In genomic region chr2:195338856-195339255, GRCh38 we compare ENCODE assay signal across 23 cellular contexts.
"Had no signal": no experiment of that assay in that cellular context is flagged by ENCODE, and none has a peak within 500 bp of the region (broad histone marks: within the 10 kb centered on the region; RNA-seq: fewer than 3 reads in every experiment).

No MANE protein-coding gene starts in this region.

- H3K4me3 ChIP-seq: dorsolateral prefrontal cortex, psoas muscle, spleen, tibial artery, upper lobe of left lung, vagina had no signal

- H3K36me3 Mint-ChIP-seq: stimulated activated memory B cell treated with anti-CD40 and anti-IgM and Interleukin-4, amounts not matched to agents 10 μg/mL and 1 μg/mL and 100 μg/mL, for 72 hours had no signal

- H3K27ac ChIP-seq: dorsolateral prefrontal cortex, parathyroid adenoma, psoas muscle, spleen, tibial artery, upper lobe of left lung, vagina had no signal

- ATAC-seq: left lobe of liver; naive thymus-derived CD4-positive, alpha-beta T cell; psoas muscle; sciatic nerve; stimulated activated memory B cell treated with anti-CD40 and anti-IgM and Interleukin-4, amounts not matched to agents 10 μg/mL and 1 μg/mL and 100 μg/mL, for 72 hours had no signal

- H3K4me1 ChIP-seq: parathyroid adenoma, psoas muscle, spleen, tibial artery, upper lobe of left lung, vagina had no signal

- H3K27ac Mint-ChIP-seq: naive thymus-derived CD4-positive, alpha-beta T cell; nephron progenitor cell; stimulated activated memory B cell treated with anti-CD40 and anti-IgM and Interleukin-4, amounts not matched to agents 10 μg/mL and 1 μg/mL and 100 μg/mL, for 72 hours; stimulated activated naive CD8-positive, alpha-beta T cell treated with anti-CD3 and anti-CD28 coated beads, Interleukin-15, Interleukin-2, amounts not matched to agents 100 ng/mL and 50 ng/mL, for 24 hours had no signal

- H3K4me1 Mint-ChIP-seq: nephron progenitor cell had no signal

- H3K4me3 Mint-ChIP-seq: naive thymus-derived CD4-positive, alpha-beta T cell; nephron progenitor cell; stimulated activated memory B cell treated with anti-CD40 and anti-IgM and Interleukin-4, amounts not matched to agents 10 μg/mL and 1 μg/mL and 100 μg/mL, for 72 hours; stimulated activated naive CD8-positive, alpha-beta T cell treated with anti-CD3 and anti-CD28 coated beads, Interleukin-15, Interleukin-2, amounts not matched to agents 100 ng/mL and 50 ng/mL, for 24 hours had no signal

- DNase-seq: dorsolateral prefrontal cortex; effector CD8-positive, alpha-beta T cell; foreskin melanocyte; head of caudate nucleus; hippocampal formation; kidney glomerular epithelial cell; mammary epithelial cell; naive thymus-derived CD4-positive, alpha-beta T cell; nephron progenitor cell; psoas muscle; retina; spleen; stimulated activated CD4-positive, alpha-beta T cell treated with anti-CD3 and anti-CD28 coated beads, Interleukin-15, amount 100 ng/mL, for 24 hours; stimulated activated CD4-positive, alpha-beta T cell treated with anti-CD3 and anti-CD28 coated beads, Interleukin-1b, Interleukin-23, amount 100 ng/mL, for 48 hours; stimulated activated CD4-positive, alpha-beta T cell treated with anti-CD3 and anti-CD28 coated beads, Interleukin-4, amount 100 ng/mL, for 24 hours; tibial artery; upper lobe of left lung had no signal

- H3K9me3 Mint-ChIP-seq: stimulated activated memory B cell treated with anti-CD40 and anti-IgM and Interleukin-4, amounts not matched to agents 10 μg/mL and 1 μg/mL and 100 μg/mL, for 72 hours; stimulated activated naive CD8-positive, alpha-beta T cell treated with anti-CD3 and anti-CD28 coated beads, Interleukin-15, Interleukin-2, amounts not matched to agents 100 ng/mL and 50 ng/mL, for 24 hours had no signal

- H3K27me3 Mint-ChIP-seq: naive thymus-derived CD4-positive, alpha-beta T cell; stimulated activated naive CD8-positive, alpha-beta T cell treated with anti-CD3 and anti-CD28 coated beads, Interleukin-15, Interleukin-2, amounts not matched to agents 100 ng/mL and 50 ng/mL, for 24 hours had no signal

- H3K9me3 ChIP-seq: psoas muscle, spleen, tibial artery, upper lobe of left lung, vagina had no signal

- H3K27me3 ChIP-seq: dorsolateral prefrontal cortex, spleen, tibial artery, upper lobe of left lung, vagina had no signal

- H3K36me3 ChIP-seq: spleen, tibial artery, upper lobe of left lung, vagina had no signal
